In genomic region chr16:53837421-53837820, GRCh38 we compare ENCODE assay signal across 22 cellular contexts.
"Had no signal": no experiment of that assay in that cellular context is flagged by ENCODE, and none has a peak within 500 bp of the region (broad histone marks: within the 10 kb centered on the region; RNA-seq: fewer than 3 reads in every experiment).

No MANE protein-coding gene starts in this region.

- ATAC-seq: activated T-cell treated with anti-CD3 and anti-CD28 coated beads, Interleukin-2, amount 50 U/mL, for 72 hours; gastrocnemius medialis; heart left ventricle; natural killer cell treated with Interleukin-12 subunit alpha and Interleukin-12 subunit beta and Interleukin-15 and Interleukin-18, amount 100 ng/mL, for 72 hours; T-helper 17 cell had no signal

- H3K27me3 Mint-ChIP-seq: activated naive CD4-positive, alpha-beta T cell treated with anti-CD3 and anti-CD28 coated beads, Interleukin-2, amount 50 U/mL, for 24 hours; natural killer cell treated with Interleukin-12 subunit alpha and Interleukin-12 subunit beta and Interleukin-15 and Interleukin-18, amount 100 ng/mL, for 72 hours; T-helper 17 cell had no signal

- H3K27me3 ChIP-seq: gastrocnemius medialis, heart left ventricle, tibial nerve, uterus had no signal

- H3K36me3 ChIP-seq: gastrocnemius medialis, uterus, WERI-Rb-1 had no signal

- FAIRE-seq: bronchial epithelial cell had no signal

- H3K27ac ChIP-seq: gastrocnemius medialis, heart left ventricle, tibial nerve, uterus, WERI-Rb-1 had no signal

- H3K4me3 Mint-ChIP-seq: activated naive CD4-positive, alpha-beta T cell treated with anti-CD3 and anti-CD28 coated beads, Interleukin-2, amount 50 U/mL, for 24 hours; activated T-cell treated with anti-CD3 and anti-CD28 coated beads, Interleukin-2, amount 50 U/mL, for 72 hours; natural killer cell treated with Interleukin-12 subunit alpha and Interleukin-12 subunit beta and Interleukin-15 and Interleukin-18, amount 100 ng/mL, for 72 hours; T-helper 17 cell had no signal

- DNase-seq: activated CD4-positive, alpha-beta T cell treated with anti-CD3 and anti-CD28 coated beads for 1 hour; activated CD4-positive, alpha-beta T cell treated with anti-CD3 and anti-CD28 coated beads, Interleukin-2, amount 50 U/mL, for 4 hours; activated gamma-delta T cell; activated T-cell treated with anti-CD3 and anti-CD28 coated beads, Interleukin-2, amount 50 U/mL, for 72 hours; dermis blood vessel endothelial cell; effector memory CD4-positive, alpha-beta T cell; gastrocnemius medialis; heart left ventricle; left cardiac atrium; mesendoderm; retina; stimulated activated CD4-positive, alpha-beta T cell treated with anti-CD3 and anti-CD28 coated beads, Interleukin-12 subunit alpha, Interleukin-12 subunit beta, amount 100 ng/mL, for 4 hours; stimulated activated CD4-positive, alpha-beta T cell treated with anti-CD3 and anti-CD28 coated beads, Interleukin-1b, Interleukin-23, amount 100 ng/mL, for 48 hours; stimulated activated CD8-positive, alpha-beta memory T cell treated with anti-CD3 and anti-CD28 coated beads, Interleukin-4, amount 100 ng/mL, for 48 hours; stimulated activated naive CD4-positive, alpha-beta T cell; T-helper 17 cell; uterus; WERI-Rb-1 had no signal

- H3K27ac Mint-ChIP-seq: activated naive CD4-positive, alpha-beta T cell treated with anti-CD3 and anti-CD28 coated beads, Interleukin-2, amount 50 U/mL, for 24 hours; activated T-cell treated with anti-CD3 and anti-CD28 coated beads, Interleukin-2, amount 50 U/mL, for 72 hours; natural killer cell treated with Interleukin-12 subunit alpha and Interleukin-12 subunit beta and Interleukin-15 and Interleukin-18, amount 100 ng/mL, for 72 hours; T-helper 17 cell had no signal

- H3K4me1 ChIP-seq: gastrocnemius medialis, uterus had no signal

- H3K9me3 ChIP-seq: gastrocnemius medialis, tibial nerve, uterus had no signal

- H3K4me3 ChIP-seq: gastrocnemius medialis, heart left ventricle, tibial nerve, uterus had no signal

- H3K4me1 Mint-ChIP-seq: activated naive CD4-positive, alpha-beta T cell treated with anti-CD3 and anti-CD28 coated beads, Interleukin-2, amount 50 U/mL, for 24 hours had no signal

- H3K9me3 Mint-ChIP-seq: natural killer cell treated with Interleukin-12 subunit alpha and Interleukin-12 subunit beta and Interleukin-15 and Interleukin-18, amount 100 ng/mL, for 72 hours had no signal
